Comparison of ENCODE assay signal across 1 cellular context in genomic region chr5:62632181-62632580, GRCh38.
TF ChIP-seq lines count a peak whose summit lies in the region.

No MANE protein-coding gene starts in this region.

TF ChIP-seq in GM23338, 12 proteins besides CTCF, POLR2A, EP300 and RAD21 (continued from another document):
- TF ChIP-seq REST (IDR thresholded peaks at IDR 0.05; ENCODE audit: unreplicated experiment) (no peak), EZH2 (IDR thresholded peaks at IDR 0.05; ENCODE audit: low read depth, unreplicated experiment) (no peak), ZNF462 (CRISPR knock-in tag; IDR thresholded peaks at IDR 0.05) (no peak), STAT1 (IDR thresholded peaks at IDR 0.05; ENCODE audit: unreplicated experiment) (no peak), ZNF331 (CRISPR knock-in tag; IDR thresholded peaks at IDR 0.05; ENCODE audit: low read depth) (no peak)
